17 cellular contexts compared by ENCODE assay signal in genomic region chr11:118882489-118882888, GRCh38. TPM values are rescaled to one million over a fixed set of nuclear protein-coding genes. Genes with fewer than 3 reads are reported as not detected.
DNase-seq lines count a peak whose midpoint lies in the region; ATAC-seq and TF ChIP-seq lines count a peak whose summit lies in the region.
"Had no signal": no experiment of that assay in that cellular context is flagged by ENCODE, and none has a peak within 500 bp of the region (broad histone marks: within the 10 kb centered on the region; RNA-seq: fewer than 3 reads in every experiment).

No MANE protein-coding gene starts in this region.

- H3K27me3 Mint-ChIP-seq in CD4-positive, alpha-beta T cell, result no peaks in the 10 kb centered on the region

- H3K27me3 ChIP-seq in CD4-positive, alpha-beta T cell (ENCODE audit: control insufficient read depth, insufficient read depth, low read length), result no peaks in the 10 kb centered on the region
- no peaks in the 10 kb centered on the region for H3K27me3 ChIP-seq in ascending aorta
- H3K27me3 ChIP-seq in gastroesophageal sphincter, result no peaks in the 10 kb centered on the region
- H3K27me3 ChIP-seq: heart right ventricle had no signal

- intact Hi-C loops in CD4-positive, alpha-beta T cell (cut with DNase I, micrococcal nuclease), result no loop called here
- intact Hi-C loops in OCI-LY7 (cut with micrococcal nuclease; ENCODE audit: unreplicated experiment), result no loop called here
- intact Hi-C loops in ascending aorta (cut with DNase I), result no loop called here

- peak overlapping the region; percentile 97 for H3K27ac Mint-ChIP-seq in CD4-positive, alpha-beta T cell
- H3K27ac Mint-ChIP-seq: progenitor cell of endocrine pancreas had no signal

- H3K79me2 ChIP-seq in OCI-LY7 (ENCODE audit: insufficient read depth, low read depth, low read length), result no peaks in the 10 kb centered on the region

- peak overlapping the region; percentile 78 for H3K4me3 Mint-ChIP-seq in CD4-positive, alpha-beta T cell

- no peaks in the 10 kb centered on the region for H4K20me1 ChIP-seq in OCI-LY7 (ENCODE audit: insufficient read depth, low read length)

- CTCF ChIA-PET in CD4-positive, alpha-beta T cell (lab: Charles Lee), result interaction anchor here (1.2 to 2.1 kb wide), 3 partner anchors 9 to 13 kb away, joined by 4 to 7 read pairs (median 6); no protein-coding TSS in a partner anchor
- CTCF ChIA-PET in OCI-LY7 (lab: Charles Lee; ENCODE audit: unreplicated experiment), result interaction anchor here (1.1 to 1.3 kb wide), 2 partner anchors 13 to 57 kb away, joined by 3 to 4 read pairs; no protein-coding TSS in a partner anchor

- H3K27ac ChIP-seq in CD4-positive, alpha-beta T cell (ENCODE audit: low read depth, low read length), result peak overlapping the region; percentile 39
- H3K27ac ChIP-seq in OCI-LY7 (ENCODE audit: low read depth, low read length, poor library complexity, severe bottlenecking), result no peak overlapping the region
- H3K27ac ChIP-seq in ascending aorta, result peak overlapping the region; percentile 95 to 96
- H3K27ac ChIP-seq in gastroesophageal sphincter, result no peak overlapping the region
- H3K27ac ChIP-seq: heart right ventricle, SK-N-MC had no signal

- ATAC-seq in CD4-positive, alpha-beta T cell (ENCODE audit: poor library complexity), result no peak
- ATAC-seq in gastroesophageal sphincter (no peak), HG03378 (IDR thresholded peaks at IDR 0.05; ENCODE audit: unreplicated experiment) (no peak)
- ATAC-seq: heart right ventricle, mucosa of descending colon had no signal

- H3K4me2 ChIP-seq in OCI-LY7 (ENCODE audit: low read length), result peak overlapping the region; percentile 75; the same call in 1 of the 2 replicates

- no peaks in the 10 kb centered on the region for H3K9me2 ChIP-seq in OCI-LY7 (ENCODE audit: insufficient read depth, low read length)

- H3K36me3 ChIP-seq in OCI-LY7 (ENCODE audit: insufficient read depth, low read length) (no peaks in the 10 kb centered on the region), ascending aorta (no peaks in the 10 kb centered on the region), gastroesophageal sphincter (no peaks in the 10 kb centered on the region)
- H3K36me3 ChIP-seq: heart right ventricle had no signal

- H3K4me3 ChIP-seq in OCI-LY7 (ENCODE audit: low read depth, low read length, poor library complexity, severe bottlenecking) (no peak overlapping the region), ascending aorta (no peak overlapping the region), gastroesophageal sphincter (no peak overlapping the region)
- H3K4me3 ChIP-seq: heart right ventricle, mucosa of descending colon, SK-N-MC had no signal

- WGBS in gastroesophageal sphincter (ENCODE audit: low coverage in 1 of 2), 2 donors, result 62% methylated on average over 5 of the region's 5 CpGs; no CpG with 5 or more reads in 1 of the 2 donors

- no peak for TF ChIP-seq POLR2A in gastroesophageal sphincter (IDR thresholded peaks at IDR 0.05)

- DNase-seq in AML-193 (lab: John Stamatoyannopoulos, UW) (peak; percentile 70 to 75), OCI-LY7 (ENCODE audit: low spot score) (no peak), ascending aorta (ENCODE audit: low spot score in 2 of 2) (no peak), NCI-H526 (lab: John Stamatoyannopoulos, UW) (no peak)
- DNase-seq in CD4-positive, alpha-beta T cell, result no peak
- DNase-seq: activated CD4-positive, CD25-positive, alpha-beta regulatory T cell; cerebellar nuclear complex; heart right ventricle; mucosa of descending colon; NCI-H2029 treated with DMSO at 0.1 percent for 48 hours had no signal

- POLR2A ChIA-PET in CD4-positive, alpha-beta T cell (lab: Charles Lee), result interaction anchor here (0.6 to 3.6 kb wide), 4 partner anchors 10 to 271 kb away, joined by 3 to 21 read pairs (median 11); no protein-coding TSS in a partner anchor
- POLR2A ChIA-PET in OCI-LY7 (lab: Charles Lee), result interaction anchor here (1.2 to 2.9 kb wide), 3 partner anchors 13 to 91 kb away, joined by 5 to 42 read pairs (median 35); partner anchors contain the start of gene DDX6

- H3K4me1 ChIP-seq in OCI-LY7 (ENCODE audit: insufficient read depth, low read length, poor library complexity, severe bottlenecking), result peaks cover 74% of the 10 kb centered on the region
- peaks cover 0 to 21% of the 10 kb centered on the region in 2 donors for H3K4me1 ChIP-seq in ascending aorta
- peaks cover 0 to 24% (median under 1%) of the 10 kb centered on the region in 3 donors for H3K4me1 ChIP-seq in gastroesophageal sphincter

- peaks cover 79% of the 10 kb centered on the region for H3K4me1 Mint-ChIP-seq in CD4-positive, alpha-beta T cell (ENCODE audit: low read depth)

- no peak for TF ChIP-seq EP300 in gastroesophageal sphincter (IDR thresholded peaks at IDR 0.05)

- no peaks in the 10 kb centered on the region for H3K9me3 Mint-ChIP-seq in CD4-positive, alpha-beta T cell

- no peaks in the 10 kb centered on the region for H3K9me3 ChIP-seq in CD4-positive, alpha-beta T cell (ENCODE audit: control insufficient read depth, low read length)
- no peaks in the 10 kb centered on the region for H3K9me3 ChIP-seq in OCI-LY7 (ENCODE audit: low read length)
- no peaks in the 10 kb centered on the region for H3K9me3 ChIP-seq in ascending aorta
- H3K9me3 ChIP-seq in gastroesophageal sphincter, result no peaks in the 10 kb centered on the region
- H3K9me3 ChIP-seq: heart right ventricle, mucosa of descending colon had no signal

- peaks cover 4% of the 10 kb centered on the region for H3K36me3 Mint-ChIP-seq in CD4-positive, alpha-beta T cell (ENCODE audit: low read depth)

- no peak overlapping the region for H2AFZ ChIP-seq in OCI-LY7 (ENCODE audit: low read length)

- BruUV-seq in OCI-LY7 (replicated peaks; lab: Mats Ljungman, UMichigan), result no TSS peak

- TF ChIP-seq CTCF in CD4-positive, alpha-beta T cell (IDR thresholded peaks at IDR 0.05), result no peak
- TF ChIP-seq CTCF in OCI-LY7 (conservative IDR thresholded peaks at IDR 0.05; ENCODE audit: low read length) (no peak), ascending aorta (IDR thresholded peaks at IDR 0.05) (no peak), gastroesophageal sphincter (IDR thresholded peaks at IDR 0.05) (no peak)

RNA-seq across cellular contexts. Expression of gene CXCR5, which starts 1.2 kb away (rescaled TPM):
- total RNA-seq in CD4-positive, alpha-beta T cell, result 10 to 100 TPM; 13.2 to 14.3 TPM
- total RNA-seq in OCI-LY7 (2014; rRNA removed; shearing (Covaris generic)), result 1.4 and 3.3 TPM in 2 replicates
- 7.1 and 7.3 TPM in 2 replicates for total RNA-seq in OCI-LY7 (2022)
- total RNA-seq in ascending aorta, result not detected
- under 1 TPM in 1 of 4 donors, not detected in 3; 0.08 TPM for total RNA-seq in gastroesophageal sphincter
- total RNA-seq: epithelial cell of proximal tubule, H4, LHCN-M2, progenitor cell of endocrine pancreas had no signal

RNA-seq across cellular contexts. Expression of gene BCL9L, which starts 43.2 kb away (rescaled TPM):
- total RNA-seq in CD4-positive, alpha-beta T cell, result 100 to 1,000 TPM; 326 to 332 TPM
- 3.7 and 6.4 TPM in 2 replicates for total RNA-seq in OCI-LY7 (2014; rRNA removed; shearing (Covaris generic))
- total RNA-seq in OCI-LY7 (2022) (14.8 and 16.6 TPM in 2 replicates), ascending aorta (46.5 TPM), gastroesophageal sphincter (10 to 100 TPM; 24.6 to 66.2 (median 30.8) TPM)

Comparison
In these comparisons a context has a peak if more than half of its experiments do, and no peak if none do; other contexts are left out.
1. DNase-seq: peak in AML-193 (2 of 2); none in CD4-positive, alpha-beta T cell (0 of 10), OCI-LY7 (single experiment), ascending aorta (0 of 2) and NCI-H526 (0 of 2).
2. H3K27ac ChIP-seq: peak in CD4-positive, alpha-beta T cell (single experiment) and ascending aorta (2 of 2); none in OCI-LY7 (single experiment) and gastroesophageal sphincter (0 of 4).